In the genomic region with DNA sequence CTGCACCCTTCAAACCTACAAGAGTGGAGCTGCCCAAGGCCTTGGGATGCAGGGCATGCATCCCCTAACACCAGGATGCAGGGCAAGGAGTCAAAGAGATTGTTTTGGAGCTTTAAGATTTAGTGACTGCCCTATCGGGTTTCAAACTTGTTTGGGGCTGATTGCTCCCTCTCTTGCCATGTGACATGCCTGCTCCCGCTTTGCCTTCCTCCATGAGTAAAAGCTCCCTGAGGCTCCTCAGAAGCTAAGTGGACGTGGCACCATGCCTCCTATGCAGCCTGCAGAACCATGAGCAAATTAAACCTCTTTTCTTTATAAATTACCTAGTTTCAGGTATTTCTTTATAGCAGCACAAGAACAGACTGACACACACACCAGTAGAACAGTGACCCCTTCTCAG, we compare ENCODE assay signal across 38 cellular contexts. TPM values are rescaled to one million over a fixed set of nuclear protein-coding genes. Genes with fewer than 3 reads are reported as not detected.
"Had no signal": no experiment of that assay in that cellular context is flagged by ENCODE, and none has a peak within 500 bp of the region (broad histone marks: within the 10 kb centered on the region; RNA-seq: fewer than 3 reads in every experiment).

No MANE protein-coding gene starts in this region.

- H3K9me3 Mint-ChIP-seq: activated T-helper 17 cell treated with anti-CD3 and anti-CD28 coated beads, Interleukin-2, amount 50 U/mL, for 72 hours; central memory CD8-positive, alpha-beta T cell had no signal

- H3K27ac Mint-ChIP-seq: activated CD4-positive, alpha-beta memory T cell treated with anti-CD3 and anti-CD28 coated beads for 36 hours; activated CD4-positive, alpha-beta T cell treated with anti-CD3 and anti-CD28 coated beads, Interleukin-2, amount 10 ng/mL, durations not matched to agents 24 days and 14 days; activated naive CD4-positive, alpha-beta T cell treated with anti-CD3 and anti-CD28 coated beads for 36 hours; activated naive CD4-positive, alpha-beta T cell treated with anti-CD3 and anti-CD28 coated beads, Interleukin-2, amount 50 U/mL, for 72 hours; activated naive CD8-positive, alpha-beta T cell treated with anti-CD3 and anti-CD28 coated beads for 36 hours; activated T-cell treated with anti-CD3 and anti-CD28 coated beads, Interleukin-2, amount 50 U/mL, for 72 hours; activated T-helper 1 cell treated with anti-CD3 and anti-CD28 coated beads, Interleukin-12 subunit alpha, Interleukin-12 subunit beta, Interleukin-2, Interleukin-4 antibody, amounts not matched to agents 30 ng/mL and 10 ng/mL and 1 ng/mL, durations not matched to agents 14 hours and 24 hours and 36 hours; activated T-helper 17 cell treated with anti-CD3 and anti-CD28 coated beads, Interleukin-2, amount 50 U/mL, for 72 hours; T-helper 2 cell treated with Interferon-gamma antibody and Interleukin-4, amounts not matched to agents 5 μg/mL and 100 μg/mL, for 36 hours had no signal

- H3K4me3 ChIP-seq: adrenal gland, body of pancreas, breast epithelium, cardiac muscle cell had no signal

- H3K4me1 ChIP-seq: adrenal gland, breast epithelium had no signal

- H3K27me3 ChIP-seq: body of pancreas, brain microvascular endothelial cell, breast epithelium, cardiac muscle cell had no signal

- FAIRE-seq: astrocyte, TTC549 had no signal

- H3K36me3 ChIP-seq: adrenal gland, brain microvascular endothelial cell, breast epithelium, cardiac muscle cell had no signal

- DNase-seq: activated B cell treated with CpG ODN at 0.5 μM for 24 hours; activated CD4-positive, alpha-beta memory T cell treated with anti-CD3 and anti-CD28 coated beads for 36 hours; activated CD4-positive, alpha-beta T cell treated with anti-CD3 and anti-CD28 coated beads for 4 hours; activated CD4-positive, alpha-beta T cell treated with anti-CD3 and anti-CD28 coated beads, Interleukin-2, amount 10 ng/mL, durations not matched to agents 24 days and 14 days; activated CD4-positive, alpha-beta T cell treated with anti-CD3 and anti-CD28 coated beads, Interleukin-2, amount 50 U/mL, for 1 hour; activated CD4-positive, alpha-beta T cell treated with anti-CD3 and anti-CD28 coated beads, Interleukin-2, amount 50 U/mL, for 4 hours; activated CD4-positive, CD25-positive, alpha-beta regulatory T cell treated with anti-CD3 and anti-CD28 coated beads, Interleukin-2, amount 50 U/mL, for 72 hours; activated effector memory CD4-positive, alpha-beta T cell treated with anti-CD3 and anti-CD28 coated beads, Interleukin-2, amount 50 U/mL, for 16 hours; activated gamma-delta T cell treated with Interleukin-2 at 50 U/mL for 16 hours; activated naive CD4-positive, alpha-beta T cell; activated naive CD4-positive, alpha-beta T cell treated with anti-CD3 and anti-CD28 coated beads for 36 hours; activated naive CD4-positive, alpha-beta T cell treated with anti-CD3 and anti-CD28 coated beads, Interleukin-2, amount 50 U/mL, for 16 hours; activated naive CD8-positive, alpha-beta T cell treated with anti-CD3 and anti-CD28 coated beads for 36 hours; activated T-cell treated with anti-CD3 and anti-CD28 coated beads for 4 hours; activated T-cell treated with anti-CD3 and anti-CD28 coated beads, Interleukin-2, amount 50 U/mL, for 1 hour; activated T-cell treated with anti-CD3 and anti-CD28 coated beads, Interleukin-2, amount 50 U/mL, for 4 hours; activated T-cell treated with anti-CD3 and anti-CD28 coated beads, Interleukin-2, amount 50 U/mL, for 72 hours; adrenal gland; amniotic stem cell; aorta; body of pancreas; brain microvascular endothelial cell; caudate nucleus; cerebellar nuclear complex; T-helper 1 cell; T-helper 9 cell had no signal

- H3K36me3 Mint-ChIP-seq: activated naive CD8-positive, alpha-beta T cell treated with anti-CD3 and anti-CD28 coated beads for 36 hours had no signal

- H3K4me1 Mint-ChIP-seq: activated naive CD8-positive, alpha-beta T cell treated with anti-CD3 and anti-CD28 coated beads for 36 hours had no signal

- H3K4me3 Mint-ChIP-seq: activated B cell treated with CpG ODN at 0.5 μM for 24 hours; activated CD4-positive, alpha-beta memory T cell treated with anti-CD3 and anti-CD28 coated beads for 36 hours; activated CD4-positive, alpha-beta T cell treated with anti-CD3 and anti-CD28 coated beads, Interleukin-2, amount 10 ng/mL, durations not matched to agents 24 days and 14 days; activated naive CD4-positive, alpha-beta T cell treated with anti-CD3 and anti-CD28 coated beads for 36 hours; activated naive CD8-positive, alpha-beta T cell treated with anti-CD3 and anti-CD28 coated beads for 36 hours; activated T-cell treated with anti-CD3 and anti-CD28 coated beads, Interleukin-2, amount 50 U/mL, for 4 hours; activated T-cell treated with anti-CD3 and anti-CD28 coated beads, Interleukin-2, amount 50 U/mL, for 72 hours; activated T-helper 1 cell treated with anti-CD3 and anti-CD28 coated beads, Interleukin-12 subunit alpha, Interleukin-12 subunit beta, Interleukin-2, Interleukin-4 antibody, amounts not matched to agents 30 ng/mL and 10 ng/mL and 1 ng/mL, durations not matched to agents 14 hours and 24 hours and 36 hours; activated T-helper 17 cell treated with anti-CD3 and anti-CD28 coated beads, Interleukin-2, amount 50 U/mL, for 72 hours; central memory CD8-positive, alpha-beta T cell; T-helper 1 cell treated with Interleukin-12 subunit alpha and Interleukin-12 subunit beta and Interleukin-4 antibody, amounts not matched to agents 30 μg/mL and 1 μg/mL, for 36 hours; T-helper 2 cell treated with Interferon-gamma antibody and Interleukin-4, amounts not matched to agents 5 μg/mL and 100 μg/mL, for 36 hours had no signal

- H3K9me3 ChIP-seq: adrenal gland, body of pancreas had no signal

- ATAC-seq: activated naive CD4-positive, alpha-beta T cell treated with anti-CD3 and anti-CD28 coated beads, Interleukin-2, amount 50 U/mL, for 72 hours; activated T-cell treated with anti-CD3 and anti-CD28 coated beads, Interleukin-2, amount 50 U/mL, for 4 hours; activated T-cell treated with anti-CD3 and anti-CD28 coated beads, Interleukin-2, amount 50 U/mL, for 72 hours; activated T-helper 17 cell treated with anti-CD3 and anti-CD28 coated beads, Interleukin-2, amount 50 U/mL, for 72 hours; body of pancreas had no signal

- H3K27ac ChIP-seq: adrenal gland, body of pancreas, brain microvascular endothelial cell, breast epithelium, cardiac muscle cell, VCaP had no signal

RNA-seq across cellular contexts. Expression of gene CSF2RB, which starts 15.8 kb away (rescaled TPM):
- polyA plus RNA-seq: cardiac muscle cell had no signal

RNA-seq across cellular contexts. Expression of gene NCF4, which starts 36.8 kb away (rescaled TPM):
- total RNA-seq: astrocyte, cardiac muscle cell, chondrocyte had no signal
- polyA plus RNA-seq: cardiac muscle cell had no signal
